In the genomic region with DNA sequence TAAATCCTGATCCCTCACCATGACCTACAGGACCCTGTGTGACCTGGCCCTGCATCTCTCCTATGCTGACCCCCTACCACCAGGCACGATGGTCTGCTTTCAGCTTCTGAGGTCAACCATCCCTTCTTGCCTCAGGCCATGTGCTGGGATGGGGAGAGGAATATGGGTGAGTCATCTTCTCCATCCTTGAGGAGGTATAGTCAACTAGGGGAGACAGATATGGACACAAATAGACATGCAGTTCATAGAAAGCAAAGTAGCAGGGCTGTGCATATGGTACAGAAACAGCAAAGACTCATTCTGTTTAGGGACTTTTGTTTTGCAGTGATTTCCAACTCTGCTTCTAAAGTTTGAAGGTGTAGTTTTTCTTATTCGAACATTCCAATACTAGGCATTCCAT, we compare ENCODE assay signal across 12 cellular contexts.
DNase-seq lines count a peak whose midpoint lies in the region; ATAC-seq and TF ChIP-seq lines count a peak whose summit lies in the region.
"Had no signal": no experiment of that assay in that cellular context is flagged by ENCODE, and none has a peak within 500 bp of the region (broad histone marks: within the 10 kb centered on the region; RNA-seq: fewer than 3 reads in every experiment).

No MANE protein-coding gene starts in this region.

- DNase-seq in SK-N-SH (no peak), putamen (ENCODE audit: low spot score) (no peak), cerebellum (ENCODE audit: low spot score) (no peak), NCI-H1694 (lab: John Stamatoyannopoulos, UW) (no peak)
- no peak for DNase-seq in activated CD4-positive, alpha-beta memory T cell treated with anti-CD3 and anti-CD28 coated beads for 36 hours
- DNase-seq in naive thymus-derived CD8-positive, alpha-beta T cell = no peak
- DNase-seq: GF-D8, NCI-H524 treated with DMSO at 0.1 percent for 48 hours, right lobe of liver had no signal

- TF ChIP-seq EP300 in SK-N-SH (IDR thresholded peaks at IDR 0.05; ENCODE audit: borderline replicate concordance in 1 of 2, low read depth in 1 of 2, low read length in 1 of 2) = no peak

- POLR2A ChIA-PET in SK-N-SH (lab: Yijun Ruan, JAX) = no interaction called here
- POLR2A ChIA-PET in activated CD4-positive, alpha-beta memory T cell treated with anti-CD3 and anti-CD28 coated beads for 36 hours (lab: Charles Lee) = interaction anchor here (1.1 kb wide), 1 partner anchor 16 kb away, joined by 4 read pairs; no protein-coding TSS in a partner anchor
- POLR2A ChIA-PET in naive thymus-derived CD8-positive, alpha-beta T cell (lab: Charles Lee) = interaction anchor here (0.5 to 1.0 kb wide), 2 partner anchors 19 to 144 kb away, joined by 3 to 5 read pairs; no protein-coding TSS in a partner anchor

- H3K4me3 Mint-ChIP-seq in activated CD4-positive, alpha-beta memory T cell treated with anti-CD3 and anti-CD28 coated beads for 36 hours = no peak overlapping the region
- H3K4me3 Mint-ChIP-seq in naive thymus-derived CD8-positive, alpha-beta T cell = peak overlapping the region in 8 of 10 donors; percentile 10 to 74 (median 44)

- no peak overlapping the region for H3K4me2 ChIP-seq in SK-N-SH

- H3K27me3 Mint-ChIP-seq in activated CD4-positive, alpha-beta memory T cell treated with anti-CD3 and anti-CD28 coated beads for 36 hours = no peaks in the 10 kb centered on the region
- no peaks in the 10 kb centered on the region for H3K27me3 Mint-ChIP-seq in naive thymus-derived CD8-positive, alpha-beta T cell

- H3K27ac Mint-ChIP-seq in activated CD4-positive, alpha-beta memory T cell treated with anti-CD3 and anti-CD28 coated beads for 36 hours = peak overlapping the region; percentile 64
- peak overlapping the region; percentile 2 to 92 (median 86) for H3K27ac Mint-ChIP-seq in naive thymus-derived CD8-positive, alpha-beta T cell

- no peak for TF ChIP-seq RAD21 in SK-N-SH (IDR thresholded peaks at IDR 0.05; ENCODE audit: low read length)

- 86% methylated on average over 1 of the region's 2 CpGs for WGBS in SK-N-SH (ENCODE audit: low lambda C conversion rate)

- H2AFZ ChIP-seq in SK-N-SH (ENCODE audit: low read depth) = no peak overlapping the region

- no peaks in the 10 kb centered on the region for H3K36me3 Mint-ChIP-seq in activated CD4-positive, alpha-beta memory T cell treated with anti-CD3 and anti-CD28 coated beads for 36 hours
- H3K36me3 Mint-ChIP-seq in naive thymus-derived CD8-positive, alpha-beta T cell = no peaks in the 10 kb centered on the region

- H3F3A ChIP-seq in SK-N-SH (replicated peaks; ENCODE audit: insufficient read depth) = peaks cover 12% of the 10 kb centered on the region

- H3K27ac ChIP-seq in SK-N-SH (ENCODE audit: low read depth in 2 of 2, low read length in 1 of 2) = no peak overlapping the region
- H3K27ac ChIP-seq: 22Rv1, right lobe of liver had no signal

- intact Hi-C loops in activated CD4-positive, alpha-beta memory T cell treated with anti-CD3 and anti-CD28 coated beads for 36 hours (cut with micrococcal nuclease) = loop anchor here (1.0 to 10.0 kb wide), 6 partner anchors 17 to 649 kb away; a partner anchor contains a TSS

- no peaks in the 10 kb centered on the region for H3K27me3 ChIP-seq in SK-N-SH (ENCODE audit: insufficient read depth)
- H3K27me3 ChIP-seq: right lobe of liver had no signal

- H3K36me3 ChIP-seq in SK-N-SH (replicated peaks in 1 of 2; ENCODE audit: control insufficient read depth in 1 of 2, insufficient read depth in 2 of 2, low read length in 1 of 2) = peaks cover 0 to 4% of the 10 kb centered on the region in 2 experiments
- H3K36me3 ChIP-seq: right lobe of liver had no signal

- no peak for TF ChIP-seq CTCF in SK-N-SH (IDR thresholded peaks at IDR 0.05)

- no peaks in the 10 kb centered on the region for H4K20me1 ChIP-seq in SK-N-SH (ENCODE audit: insufficient read depth)

- no peaks in the 10 kb centered on the region for H3K9me3 ChIP-seq in SK-N-SH
- H3K9me3 ChIP-seq: right lobe of liver had no signal

- CTCF ChIA-PET in SK-N-SH (lab: Yijun Ruan, JAX) = interaction anchor here (0.6 to 1.5 kb wide), 3 partner anchors 16 to 713 kb away, joined by 3 read pairs; no protein-coding TSS in a partner anchor
- CTCF ChIA-PET in activated CD4-positive, alpha-beta memory T cell treated with anti-CD3 and anti-CD28 coated beads for 36 hours (lab: Charles Lee) = no interaction called here

- peaks cover 33% of the 10 kb centered on the region for H3K4me1 Mint-ChIP-seq in activated CD4-positive, alpha-beta memory T cell treated with anti-CD3 and anti-CD28 coated beads for 36 hours (ENCODE audit: low read depth)
- peaks cover 27 to 55% (median 48%) of the 10 kb centered on the region in 4 donors for H3K4me1 Mint-ChIP-seq in naive thymus-derived CD8-positive, alpha-beta T cell

- peaks cover 8 to 28% of the 10 kb centered on the region in 2 experiments for H3K4me1 ChIP-seq in SK-N-SH (ENCODE audit: control insufficient read depth in 1 of 2, insufficient read depth in 2 of 2, low read depth in 1 of 2, low read length in 1 of 2)

- no peak overlapping the region for H3K9ac ChIP-seq in SK-N-SH

- no peak overlapping the region for H3K4me3 ChIP-seq in SK-N-SH (ENCODE audit: low read depth in 2 of 2, low read length in 1 of 2)
- H3K4me3 ChIP-seq: right lobe of liver had no signal

- H3K9me2 ChIP-seq in SK-N-SH = no peaks in the 10 kb centered on the region

- ATAC-seq in SK-N-SH treated with all-trans-retinoic acid at 6 μM for 48 hours (no peak), HG02763 (IDR thresholded peaks at IDR 0.05; ENCODE audit: unreplicated experiment) (peak; percentile 7)
- no peak for ATAC-seq in naive thymus-derived CD8-positive, alpha-beta T cell

- no peaks in the 10 kb centered on the region for H3K9me3 Mint-ChIP-seq in activated CD4-positive, alpha-beta memory T cell treated with anti-CD3 and anti-CD28 coated beads for 36 hours
- no peaks in the 10 kb centered on the region for H3K9me3 Mint-ChIP-seq in naive thymus-derived CD8-positive, alpha-beta T cell

- no peaks in the 10 kb centered on the region for H3K79me2 ChIP-seq in SK-N-SH (ENCODE audit: insufficient read depth)

TF ChIP-seq in SK-N-SH, 30 proteins besides CTCF, POLR2A, EP300 and RAD21:
- TF ChIP-seq, protein P1, sequence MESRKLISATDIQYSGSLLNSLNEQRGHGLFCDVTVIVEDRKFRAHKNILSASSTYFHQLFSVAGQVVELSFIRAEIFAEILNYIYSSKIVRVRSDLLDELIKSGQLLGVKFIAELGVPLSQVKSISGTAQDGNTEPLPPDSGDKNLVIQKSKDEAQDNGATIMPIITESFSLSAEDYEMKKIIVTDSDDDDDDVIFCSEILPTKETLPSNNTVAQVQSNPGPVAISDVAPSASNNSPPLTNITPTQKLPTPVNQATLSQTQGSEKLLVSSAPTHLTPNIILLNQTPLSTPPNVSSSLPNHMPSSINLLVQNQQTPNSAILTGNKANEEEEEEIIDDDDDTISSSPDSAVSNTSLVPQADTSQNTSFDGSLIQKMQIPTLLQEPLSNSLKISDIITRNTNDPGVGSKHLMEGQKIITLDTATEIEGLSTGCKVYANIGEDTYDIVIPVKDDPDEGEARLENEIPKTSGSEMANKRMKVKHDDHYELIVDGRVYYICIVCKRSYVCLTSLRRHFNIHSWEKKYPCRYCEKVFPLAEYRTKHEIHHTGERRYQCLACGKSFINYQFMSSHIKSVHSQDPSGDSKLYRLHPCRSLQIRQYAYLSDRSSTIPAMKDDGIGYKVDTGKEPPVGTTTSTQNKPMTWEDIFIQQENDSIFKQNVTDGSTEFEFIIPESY (IDR thresholded peaks at IDR 0.05; ENCODE audit: borderline replicate concordance, low read depth) = no peak
- TF ChIP-seq, protein P2, sequence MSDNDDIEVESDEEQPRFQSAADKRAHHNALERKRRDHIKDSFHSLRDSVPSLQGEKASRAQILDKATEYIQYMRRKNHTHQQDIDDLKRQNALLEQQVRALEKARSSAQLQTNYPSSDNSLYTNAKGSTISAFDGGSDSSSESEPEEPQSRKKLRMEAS (IDR thresholded peaks at IDR 0.05; ENCODE audit: low read depth) = peak; percentile 75
- no peak for TF ChIP-seq POLR2AphosphoS5 (IDR thresholded peaks at IDR 0.05; ENCODE audit: low read depth, low read length)
- TF ChIP-seq JUND (IDR thresholded peaks at IDR 0.05) = no peak

TF ChIP-seq in SK-N-SH treated with all-trans-retinoic acid at 6 μM for 48 hours, 23 proteins besides CTCF, POLR2A, EP300 and RAD21:
- TF ChIP-seq ZFP30 (CRISPR knock-in tag; IDR thresholded peaks at IDR 0.05) (no peak), SNAI2 (CRISPR knock-in tag; IDR thresholded peaks at IDR 0.05) (no peak), GLIS3 (CRISPR knock-in tag; IDR thresholded peaks at IDR 0.05) (no peak)
- TF ChIP-seq, protein P3, sequence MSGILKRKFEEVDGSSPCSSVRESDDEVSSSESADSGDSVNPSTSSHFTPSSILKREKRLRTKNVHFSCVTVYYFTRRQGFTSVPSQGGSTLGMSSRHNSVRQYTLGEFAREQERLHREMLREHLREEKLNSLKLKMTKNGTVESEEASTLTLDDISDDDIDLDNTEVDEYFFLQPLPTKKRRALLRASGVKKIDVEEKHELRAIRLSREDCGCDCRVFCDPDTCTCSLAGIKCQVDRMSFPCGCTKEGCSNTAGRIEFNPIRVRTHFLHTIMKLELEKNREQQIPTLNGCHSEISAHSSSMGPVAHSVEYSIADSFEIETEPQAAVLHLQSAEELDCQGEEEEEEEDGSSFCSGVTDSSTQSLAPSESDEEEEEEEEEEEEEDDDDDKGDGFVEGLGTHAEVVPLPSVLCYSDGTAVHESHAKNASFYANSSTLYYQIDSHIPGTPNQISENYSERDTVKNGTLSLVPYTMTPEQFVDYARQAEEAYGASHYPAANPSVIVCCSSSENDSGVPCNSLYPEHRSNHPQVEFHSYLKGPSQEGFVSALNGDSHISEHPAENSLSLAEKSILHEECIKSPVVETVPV (CRISPR knock-in tag; IDR thresholded peaks at IDR 0.05) = no peak
